ENCODE assay signal across 21 cellular contexts in the genomic region with DNA sequence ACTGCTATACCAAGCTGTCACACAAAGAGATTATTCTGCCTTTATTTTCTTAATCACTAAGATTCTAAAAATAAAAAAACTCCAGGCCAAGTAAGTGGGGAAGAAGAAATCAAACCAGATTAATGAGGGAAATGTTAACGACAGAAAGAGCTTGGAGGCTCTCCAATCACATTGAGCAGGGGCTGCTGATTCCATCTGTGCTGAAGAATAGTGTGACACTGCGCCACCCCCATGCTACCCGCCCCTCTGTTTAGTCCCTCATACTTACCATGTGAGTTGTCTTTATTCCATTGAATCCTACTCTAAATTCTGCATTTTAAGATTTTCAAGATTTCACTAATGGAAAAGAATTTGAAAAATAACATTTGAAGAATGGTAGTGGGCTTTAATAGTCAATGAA.
"Had no signal": no experiment of that assay in that cellular context is flagged by ENCODE, and none has a peak within 500 bp of the region (broad histone marks: within the 10 kb centered on the region; RNA-seq: fewer than 3 reads in every experiment).

No MANE protein-coding gene starts in this region.

- DNase-seq: activated CD4-positive, alpha-beta T cell treated with anti-CD3 and anti-CD28 coated beads, Interleukin-2, amount 50 U/mL, for 4 hours; activated effector memory CD4-positive, alpha-beta T cell treated with anti-CD3 and anti-CD28 coated beads, Interleukin-2, amount 50 U/mL, for 16 hours; activated naive CD4-positive, alpha-beta T cell treated with anti-CD3 and anti-CD28 coated beads, Interleukin-2, amount 50 U/mL, for 16 hours; activated T-cell treated with anti-CD3 and anti-CD28 coated beads, Interleukin-2, amount 50 U/mL, for 72 hours; erythroblast; heart right ventricle; kidney glomerular epithelial cell; left ventricle myocardium superior; mucosa of descending colon; naive thymus-derived CD4-positive, alpha-beta T cell; retina; stimulated activated CD4-positive, alpha-beta T cell treated with anti-CD3 and anti-CD28 coated beads, Interleukin-2, amount 100 ng/mL, for 24 hours; stimulated activated naive CD8-positive, alpha-beta T cell treated with anti-CD3 and anti-CD28 coated beads, Interleukin-15, amount 100 ng/mL, for 72 hours; SW 1271; T-helper 2 cell; upper lobe of left lung had no signal

- H3K9ac ChIP-seq: parathyroid adenoma had no signal

- ATAC-seq: activated T-cell treated with anti-CD3 and anti-CD28 coated beads, Interleukin-2, amount 50 U/mL, for 72 hours; gastroesophageal sphincter; heart right ventricle; left ventricle myocardium superior; mucosa of descending colon; naive thymus-derived CD4-positive, alpha-beta T cell; stimulated activated naive CD8-positive, alpha-beta T cell treated with anti-CD3 and anti-CD28 coated beads, Interleukin-15, amount 100 ng/mL, for 72 hours had no signal

- H3K79me2 ChIP-seq: parathyroid adenoma had no signal

- H3K4me3 Mint-ChIP-seq: activated T-cell treated with anti-CD3 and anti-CD28 coated beads, Interleukin-2, amount 50 U/mL, for 72 hours; memory B cell; naive thymus-derived CD4-positive, alpha-beta T cell; stimulated activated naive CD8-positive, alpha-beta T cell treated with anti-CD3 and anti-CD28 coated beads, Interleukin-15, amount 100 ng/mL, for 72 hours had no signal

- H3K36me3 Mint-ChIP-seq: memory B cell; naive thymus-derived CD4-positive, alpha-beta T cell had no signal

- H3K4me1 ChIP-seq: gastroesophageal sphincter, heart right ventricle, parathyroid adenoma, upper lobe of left lung had no signal

- H3K27me3 ChIP-seq: cardiac muscle cell, gastroesophageal sphincter, heart right ventricle, neutrophil, upper lobe of left lung had no signal

- H3K27ac ChIP-seq: cardiac muscle cell, gastroesophageal sphincter, heart right ventricle, neutrophil, parathyroid adenoma, upper lobe of left lung had no signal

- H3K36me3 ChIP-seq: cardiac muscle cell, gastroesophageal sphincter, heart right ventricle, neutrophil, upper lobe of left lung had no signal

- H3K27ac Mint-ChIP-seq: activated T-cell treated with anti-CD3 and anti-CD28 coated beads, Interleukin-2, amount 50 U/mL, for 72 hours; memory B cell; naive thymus-derived CD4-positive, alpha-beta T cell; stimulated activated naive CD8-positive, alpha-beta T cell treated with anti-CD3 and anti-CD28 coated beads, Interleukin-15, amount 100 ng/mL, for 72 hours had no signal

- H2AFZ ChIP-seq: parathyroid adenoma had no signal

- H3K9me3 ChIP-seq: gastroesophageal sphincter, heart right ventricle, neutrophil, upper lobe of left lung had no signal

- H3K27me3 Mint-ChIP-seq: memory B cell; naive thymus-derived CD4-positive, alpha-beta T cell; stimulated activated naive CD8-positive, alpha-beta T cell treated with anti-CD3 and anti-CD28 coated beads, Interleukin-15, amount 100 ng/mL, for 72 hours had no signal

- H3K4me1 Mint-ChIP-seq: memory B cell; naive thymus-derived CD4-positive, alpha-beta T cell; stimulated activated naive CD8-positive, alpha-beta T cell treated with anti-CD3 and anti-CD28 coated beads, Interleukin-15, amount 100 ng/mL, for 72 hours had no signal

- H3K4me3 ChIP-seq: cardiac muscle cell, gastroesophageal sphincter, heart right ventricle, mucosa of descending colon, upper lobe of left lung had no signal
